Comparison of ENCODE assay signal across 1 cellular context in genomic region chr17:39194089-39194984, GRCh38.
TF ChIP-seq lines count a peak whose summit lies in the region.

No MANE protein-coding gene starts in this region.

TF ChIP-seq in GM23338, 12 proteins besides CTCF, POLR2A, EP300 and RAD21:
- TF ChIP-seq CREB1 (CRISPR knock-in tag; IDR thresholded peaks at IDR 0.05; ENCODE audit: low read depth), result peak; percentile 32; the same call in 1 of the 2 replicates
- TF ChIP-seq POLR2AphosphoS5 (IDR thresholded peaks at IDR 0.05; ENCODE audit: low read depth), result no peak
